ENCODE assay signal across 10 cellular contexts in the genomic region with DNA sequence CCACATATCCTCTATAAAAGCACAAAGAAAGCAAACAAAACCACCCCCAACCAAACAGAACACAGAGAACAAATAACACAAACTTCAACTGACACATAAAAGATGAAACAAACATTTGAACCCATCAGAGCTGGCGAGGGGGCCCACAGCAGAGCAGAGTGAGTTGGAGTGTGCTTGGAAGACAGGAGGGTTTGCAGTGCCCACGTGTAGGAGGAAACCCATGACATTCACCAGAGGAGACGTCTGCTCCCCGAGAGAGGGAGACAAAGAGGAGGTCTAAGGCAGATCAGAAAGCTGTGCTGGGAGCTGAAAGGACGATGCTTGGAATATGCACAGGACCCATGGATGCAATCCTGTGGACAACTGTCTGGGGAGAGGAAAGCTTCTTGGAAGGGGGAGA. TPM values are rescaled to one million over a fixed set of nuclear protein-coding genes. Genes with fewer than 3 reads are reported as not detected.
A peak's percentile ranks its signal among the peaks of the same experiment; 100 is the strongest.
DNase-seq lines count a peak whose midpoint lies in the region; ATAC-seq, FAIRE-seq and TF ChIP-seq lines count a peak whose summit lies in the region.
"Had no signal": no experiment of that assay in that cellular context is flagged by ENCODE, and none has a peak within 500 bp of the region (broad histone marks: within the 10 kb centered on the region; RNA-seq: fewer than 3 reads in every experiment).

No MANE protein-coding gene starts in this region.

- in situ Hi-C loops in KBM-7 (cut with MboI; ENCODE audit: low pct_unique_long_range_greater_than_20kb, low sequenced_read_pairs) (no loop called here), K562 (cut with MboI) (no loop called here)

- H3K9me1 ChIP-seq in K562 (ENCODE audit: control insufficient read depth, insufficient read depth, low read length) = no peaks in the 10 kb centered on the region

- intact Hi-C loops in K562 (cut with micrococcal nuclease) = no loop called here

- H4K20me1 ChIP-seq in K562 (replicated peaks; ENCODE audit: control insufficient read depth, insufficient read depth, low read length) = no peaks in the 10 kb centered on the region

- POLR2A ChIA-PET in activated naive CD8-positive, alpha-beta T cell treated with anti-CD3 and anti-CD28 coated beads, Interleukin-2, amount 10 ng/mL, durations not matched to agents 7 days and 5 days (lab: Charles Lee) = interaction anchor here (1.0 kb wide), 2 partner anchors 20 to 28 kb away, joined by 4 read pairs; a partner anchor contains a TSS
- POLR2A ChIA-PET in K562 (lab: Yijun Ruan, JAX) = interaction anchor here (0.6 to 1.4 kb wide), 2 partner anchors 20 to 23 kb away, joined by 3 to 4 read pairs; no protein-coding TSS in a partner anchor

- H2AFZ ChIP-seq in K562 (ENCODE audit: low read depth, low read length) = no peak overlapping the region

- no peak overlapping the region for H3K9ac ChIP-seq in K562 (ENCODE audit: insufficient read depth in 1 of 2, low read depth in 2 of 2, low read length in 2 of 2)
- H3K9ac ChIP-seq: KMS-11 had no signal

- TF ChIP-seq RAD21 in K562 (CRISPR knock-in tag; conservative IDR thresholded peaks at IDR 0.05 in 1 of 2, IDR thresholded peaks at IDR 0.05 in 1 of 2) = peak in 1 of 2 experiments; percentile 35; a peak in 1 of 4 replicates

- H3K4me2 ChIP-seq in K562 (ENCODE audit: insufficient read depth, low read length) = no peak overlapping the region
- H3K4me2 ChIP-seq: KMS-11 had no signal

- peaks cover 6% of the 10 kb centered on the region for H3K27me3 Mint-ChIP-seq in activated naive CD8-positive, alpha-beta T cell treated with anti-CD3 and anti-CD28 coated beads, Interleukin-2, amount 10 ng/mL, durations not matched to agents 7 days and 5 days
- no peaks in the 10 kb centered on the region for H3K27me3 Mint-ChIP-seq in activated naive CD8-positive, alpha-beta T cell treated with anti-CD3 and anti-CD28 coated beads for 36 hours

- TF ChIP-seq EP300 in K562 (IDR thresholded peaks at IDR 0.05; ENCODE audit: low read length) = no peak

- no TSS peak for BruUV-seq in K562 (replicated peaks; lab: Mats Ljungman, UMichigan)

- no peak overlapping the region for H3K4me3 Mint-ChIP-seq in activated naive CD8-positive, alpha-beta T cell treated with anti-CD3 and anti-CD28 coated beads, Interleukin-2, amount 10 ng/mL, durations not matched to agents 7 days and 5 days
- H3K4me3 Mint-ChIP-seq in activated naive CD8-positive, alpha-beta T cell treated with anti-CD3 and anti-CD28 coated beads for 36 hours = no peak overlapping the region
- H3K4me3 Mint-ChIP-seq in stimulated activated effector memory CD8-positive, alpha-beta T cell treated with anti-CD3 and anti-CD28 coated beads, Interleukin-12 subunit alpha, Interleukin-12 subunit beta, amount 100 ng/mL, for 72 hours = no peak overlapping the region
- H3K4me3 Mint-ChIP-seq: stimulated activated naive CD8-positive, alpha-beta T cell treated with anti-CD3 and anti-CD28 coated beads, Interleukin-15, Interleukin-2, amounts not matched to agents 100 ng/mL and 50 ng/mL, for 24 hours had no signal

- no peak overlapping the region for H3K4me3 ChIP-seq in K562

- peaks cover 53 to 71% of the 10 kb centered on the region in 2 experiments; a peak in 4 of 5 replicates for H3K27me3 ChIP-seq in K562 (ENCODE audit: control insufficient read depth in 2 of 2, insufficient read depth in 2 of 2, low read length in 2 of 2)

- peak; percentile 52 for ATAC-seq in activated naive CD8-positive, alpha-beta T cell treated with anti-CD3 and anti-CD28 coated beads, Interleukin-2, amount 10 ng/mL, durations not matched to agents 7 days and 5 days (ENCODE audit: low read depth)
- ATAC-seq in K562 = peak; percentile 79
- ATAC-seq in stimulated activated effector memory CD8-positive, alpha-beta T cell treated with anti-CD3 and anti-CD28 coated beads, Interleukin-12 subunit alpha, Interleukin-12 subunit beta, amount 100 ng/mL, for 72 hours = peak; percentile 66
- ATAC-seq in GM18520 (IDR thresholded peaks at IDR 0.05; ENCODE audit: unreplicated experiment) = no peak

- no peaks in the 10 kb centered on the region for H3K36me3 Mint-ChIP-seq in activated naive CD8-positive, alpha-beta T cell treated with anti-CD3 and anti-CD28 coated beads, Interleukin-2, amount 10 ng/mL, durations not matched to agents 7 days and 5 days
- no peaks in the 10 kb centered on the region for H3K36me3 Mint-ChIP-seq in activated naive CD8-positive, alpha-beta T cell treated with anti-CD3 and anti-CD28 coated beads for 36 hours
- no peaks in the 10 kb centered on the region for H3K36me3 Mint-ChIP-seq in stimulated activated effector memory CD8-positive, alpha-beta T cell treated with anti-CD3 and anti-CD28 coated beads, Interleukin-12 subunit alpha, Interleukin-12 subunit beta, amount 100 ng/mL, for 72 hours

- DNase-seq in activated naive CD8-positive, alpha-beta T cell treated with anti-CD3 and anti-CD28 coated beads, Interleukin-2, amount 10 ng/mL, durations not matched to agents 7 days and 5 days = no peak
- no peak for DNase-seq in activated naive CD8-positive, alpha-beta T cell treated with anti-CD3 and anti-CD28 coated beads for 36 hours
- DNase-seq in KBM-7 = peak; percentile 33
- DNase-seq in K562 (ENCODE audit: extremely low read depth in 1 of 4, low spot score in 3 of 4) = peak in 1 of 4 experiments; percentile 37
- DNase-seq in stimulated activated effector memory CD8-positive, alpha-beta T cell treated with anti-CD3 and anti-CD28 coated beads, Interleukin-12 subunit alpha, Interleukin-12 subunit beta, amount 100 ng/mL, for 72 hours (ENCODE audit: low spot score in 2 of 2) = no peak
- DNase-seq in activated CD8-positive, alpha-beta memory T cell treated with anti-CD3 and anti-CD28 coated beads, Interleukin-2, amount 50 U/mL, for 4 hours = no peak
- DNase-seq in GM19238 (ENCODE audit: insufficient read length, low spot score) = no peak

- no peaks in the 10 kb centered on the region for H3K79me2 ChIP-seq in K562 (ENCODE audit: control insufficient read depth, insufficient read depth, low read length)

- CTCF ChIA-PET in K562 (lab: Yijun Ruan, JAX; ENCODE audit: low intra/inter-chr PET ratio) = interaction anchor here (0.5 kb wide), 1 partner anchor 96 kb away, joined by 3 read pairs; no protein-coding TSS in a partner anchor

- H3K27ac Mint-ChIP-seq in activated naive CD8-positive, alpha-beta T cell treated with anti-CD3 and anti-CD28 coated beads, Interleukin-2, amount 10 ng/mL, durations not matched to agents 7 days and 5 days = no peak overlapping the region
- no peak overlapping the region for H3K27ac Mint-ChIP-seq in activated naive CD8-positive, alpha-beta T cell treated with anti-CD3 and anti-CD28 coated beads for 36 hours
- H3K27ac Mint-ChIP-seq in stimulated activated effector memory CD8-positive, alpha-beta T cell treated with anti-CD3 and anti-CD28 coated beads, Interleukin-12 subunit alpha, Interleukin-12 subunit beta, amount 100 ng/mL, for 72 hours = no peak overlapping the region
- H3K27ac Mint-ChIP-seq: stimulated activated naive CD8-positive, alpha-beta T cell treated with anti-CD3 and anti-CD28 coated beads, Interleukin-15, Interleukin-2, amounts not matched to agents 100 ng/mL and 50 ng/mL, for 24 hours had no signal

- no peaks in the 10 kb centered on the region for H3K9me3 ChIP-seq in K562 (replicated peaks; ENCODE audit: control insufficient read depth, insufficient read depth, low read depth, low read length)

- no peaks in the 10 kb centered on the region for H3K36me3 ChIP-seq in K562 (ENCODE audit: control insufficient read depth, insufficient read depth, low read length)

- FAIRE-seq in K562 (lab: Jason Lieb, UNC) = peak; percentile 88

- TF ChIP-seq POLR2A in K562 (conservative IDR thresholded peaks at IDR 0.05) = no peak

- H3K4me1 Mint-ChIP-seq in activated naive CD8-positive, alpha-beta T cell treated with anti-CD3 and anti-CD28 coated beads, Interleukin-2, amount 10 ng/mL, durations not matched to agents 7 days and 5 days = no peaks in the 10 kb centered on the region
- no peaks in the 10 kb centered on the region for H3K4me1 Mint-ChIP-seq in activated naive CD8-positive, alpha-beta T cell treated with anti-CD3 and anti-CD28 coated beads for 36 hours
- no peaks in the 10 kb centered on the region for H3K4me1 Mint-ChIP-seq in stimulated activated effector memory CD8-positive, alpha-beta T cell treated with anti-CD3 and anti-CD28 coated beads, Interleukin-12 subunit alpha, Interleukin-12 subunit beta, amount 100 ng/mL, for 72 hours

- H3K9me3 Mint-ChIP-seq in activated naive CD8-positive, alpha-beta T cell treated with anti-CD3 and anti-CD28 coated beads, Interleukin-2, amount 10 ng/mL, durations not matched to agents 7 days and 5 days = no peaks in the 10 kb centered on the region
- H3K9me3 Mint-ChIP-seq in activated naive CD8-positive, alpha-beta T cell treated with anti-CD3 and anti-CD28 coated beads for 36 hours = no peaks in the 10 kb centered on the region
- H3K9me3 Mint-ChIP-seq in stimulated activated effector memory CD8-positive, alpha-beta T cell treated with anti-CD3 and anti-CD28 coated beads, Interleukin-12 subunit alpha, Interleukin-12 subunit beta, amount 100 ng/mL, for 72 hours = no peaks in the 10 kb centered on the region
- H3K9me3 Mint-ChIP-seq: stimulated activated naive CD8-positive, alpha-beta T cell treated with anti-CD3 and anti-CD28 coated beads, Interleukin-15, Interleukin-2, amounts not matched to agents 100 ng/mL and 50 ng/mL, for 24 hours had no signal

- no peak overlapping the region for H3K27ac ChIP-seq in K562 (ENCODE audit: extremely low read depth, low read depth, low read length)
- H3K27ac ChIP-seq: KMS-11 had no signal

- 0% methylated on average over 5 of the region's 5 CpGs for WGBS in K562 (ENCODE audit: insufficient coverage, low coverage, missing lambda C conversion rate)

- TF ChIP-seq CTCF in K562 (IDR thresholded peaks at IDR 0.05 in 2 of 3, conservative IDR thresholded peaks at IDR 0.05 in 1 of 3; ENCODE audit: insufficient read depth in 2 of 3, low read depth in 1 of 3, low read length in 3 of 3) = peak; percentile 27 to 37 (median 36); a peak in 3 of 6 replicates

- H3K4me1 ChIP-seq in K562 (replicated peaks in 1 of 2; ENCODE audit: control insufficient read depth in 2 of 2, insufficient read depth in 2 of 2, low read length in 2 of 2) = peaks cover 0 to 11% of the 10 kb centered on the region in 2 experiments; a peak in 1 of 5 replicates

RNA-seq across cellular contexts. Expression of a gene that starts 27.0 kb away (rescaled TPM):
- total RNA-seq in activated naive CD8-positive, alpha-beta T cell treated with anti-CD3 and anti-CD28 coated beads, Interleukin-2, amount 10 ng/mL, durations not matched to agents 7 days and 5 days = 10 to 100 TPM; 47.1 to 51.2 TPM
- 100 to 1,000 TPM; 104 to 108 TPM for total RNA-seq in activated naive CD8-positive, alpha-beta T cell treated with anti-CD3 and anti-CD28 coated beads for 36 hours
- total RNA-seq in K562 (2011; cell fraction: chromatin; rRNA removed; ENCODE audit: low replicate concordance) = 26.7 and 58.3 TPM in 2 replicates
- total RNA-seq in K562 (2011; cell fraction: nucleolus; rRNA removed) = 61.8 and 76.9 TPM in 2 replicates
- total RNA-seq in K562 (2011; cell fraction: nucleoplasm; rRNA removed) = 52.0 and 86.6 TPM in 2 replicates
- total RNA-seq in K562 (2014; rRNA removed) = 120 and 124 TPM in 2 replicates
- 78.3 and 79.2 TPM in 2 replicates for total RNA-seq in K562 (2014; rRNA removed; fragmentation: Illumina TruSeq; extraction: Trizol)
- 98.6 and 111 TPM in 2 replicates for total RNA-seq in K562 (2015; rRNA removed; fragmentation: Illumina TruSeq; extraction: Trizol)
- total RNA-seq in K562 (2021) = 99.7 and 108 TPM in 2 replicates
- polyA plus RNA-seq in K562 (2011; rRNA removed) = 126 and 153 TPM in 2 replicates
- 98.6 and 153 TPM in 2 replicates for polyA plus RNA-seq in K562 (2011; cell fraction: cytosol; rRNA removed)
- 99.5 and 103 TPM in 2 replicates for polyA plus RNA-seq in K562 (2011; cell fraction: nucleus; rRNA removed)
- polyA plus RNA-seq in K562 (2012) = 83.2 and 123 TPM in 2 replicates
- 120 and 123 TPM in 2 replicates for polyA plus RNA-seq in K562 (2014; fragmentation: Illumina TruSeq; extraction: Trizol)
- polyA plus RNA-seq in K562 (2014; fragmentation: Nextera tagmentation; extraction: Ambion mirVana) = 100 to 1,000 TPM; 550 to 557 TPM
- polyA plus RNA-seq in K562 (2014; rRNA removed) = 184 and 199 TPM in 2 replicates
- polyA minus RNA-seq in K562 (2011; rRNA and poly(A)+ RNA removed) = 53.5 and 58.0 TPM in 2 replicates
- 31.9 and 33.4 TPM in 2 replicates for polyA minus RNA-seq in K562 (2011; cell fraction: cytosol; rRNA and poly(A)+ RNA removed)
- polyA minus RNA-seq in K562 (2011; cell fraction: nucleus; rRNA and poly(A)+ RNA removed) = 37.2 and 53.5 TPM in 2 replicates

RNA-seq across cellular contexts. Expression of a gene that starts 28.6 kb away (rescaled TPM):
- total RNA-seq in activated naive CD8-positive, alpha-beta T cell treated with anti-CD3 and anti-CD28 coated beads, Interleukin-2, amount 10 ng/mL, durations not matched to agents 7 days and 5 days = 10 to 100 TPM; 24.7 to 27.7 TPM
- 10 to 100 TPM; 40.5 to 42.4 TPM for total RNA-seq in activated naive CD8-positive, alpha-beta T cell treated with anti-CD3 and anti-CD28 coated beads for 36 hours
- total RNA-seq in K562 (2011; cell fraction: chromatin; rRNA removed; ENCODE audit: low replicate concordance) = 19.2 and 34.5 TPM in 2 replicates
- total RNA-seq in K562 (2011; cell fraction: nucleolus; rRNA removed) = 50.4 and 58.7 TPM in 2 replicates
- total RNA-seq in K562 (2011; cell fraction: nucleoplasm; rRNA removed) = 40.3 and 48.3 TPM in 2 replicates
- 187 and 258 TPM in 2 replicates for total RNA-seq in K562 (2014; rRNA removed)
- 61.1 and 77.0 TPM in 2 replicates for total RNA-seq in K562 (2014; rRNA removed; fragmentation: Illumina TruSeq; extraction: Trizol)
- 154 and 169 TPM in 2 replicates for total RNA-seq in K562 (2015; rRNA removed; fragmentation: Illumina TruSeq; extraction: Trizol)
- total RNA-seq in K562 (2021) = 97.2 and 104 TPM in 2 replicates
- polyA plus RNA-seq in K562 (2011; rRNA removed) = 52.7 and 54.7 TPM in 2 replicates
- polyA plus RNA-seq in K562 (2011; cell fraction: cytosol; rRNA removed) = 172 and 193 TPM in 2 replicates
- 53.4 and 60.6 TPM in 2 replicates for polyA plus RNA-seq in K562 (2011; cell fraction: nucleus; rRNA removed)
- polyA plus RNA-seq in K562 (2012) = 123 and 325 TPM in 2 replicates
- polyA plus RNA-seq in K562 (2014; fragmentation: Illumina TruSeq; extraction: Trizol) = 73.1 and 114 TPM in 2 replicates
- polyA plus RNA-seq in K562 (2014; fragmentation: Nextera tagmentation; extraction: Ambion mirVana) = 10 to 100 TPM; 36.1 to 67.5 TPM
- polyA plus RNA-seq in K562 (2014; rRNA removed) = 238 and 291 TPM in 2 replicates
- 23.4 and 29.5 TPM in 2 replicates for polyA minus RNA-seq in K562 (2011; rRNA and poly(A)+ RNA removed)
- 51.9 and 68.1 TPM in 2 replicates for polyA minus RNA-seq in K562 (2011; cell fraction: cytosol; rRNA and poly(A)+ RNA removed)
- 27.2 and 41.0 TPM in 2 replicates for polyA minus RNA-seq in K562 (2011; cell fraction: nucleus; rRNA and poly(A)+ RNA removed)
